8 cellular contexts compared by ENCODE assay signal in the genomic region with DNA sequence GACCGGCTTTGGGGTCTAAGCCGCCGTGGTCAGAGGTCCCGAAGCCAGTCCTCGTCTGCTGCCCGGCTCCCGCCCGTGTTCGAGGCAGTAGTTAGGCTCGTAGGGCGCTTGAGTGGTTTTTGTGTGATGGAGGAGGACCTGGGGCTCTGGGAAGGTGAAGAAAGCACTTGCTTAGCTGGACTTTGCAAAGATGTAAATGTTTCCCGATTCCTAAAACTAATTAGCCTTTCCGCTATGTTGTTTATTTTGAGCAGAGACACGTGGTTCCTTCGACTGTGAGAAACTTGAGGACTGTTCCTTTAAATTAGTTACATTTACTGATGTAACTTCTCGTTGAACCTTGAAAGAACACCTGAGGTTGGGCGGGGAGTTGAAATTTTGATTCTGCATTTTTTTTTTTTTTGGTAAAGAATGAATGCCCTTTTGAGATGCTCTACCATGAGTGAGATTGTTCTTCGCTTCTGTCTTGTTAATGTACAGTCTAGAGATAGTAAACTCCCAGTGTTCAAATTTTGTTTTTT. TPM values are rescaled to one million over a fixed set of nuclear protein-coding genes. Genes with fewer than 3 reads are reported as not detected.
DNase-seq lines count a peak whose midpoint lies in the region; TF ChIP-seq lines count a peak whose summit lies in the region.

No MANE protein-coding gene starts in this region.

- peak overlapping the region; percentile 87 to 93 for H3K4me3 Mint-ChIP-seq in H9
- H3K4me3 Mint-ChIP-seq in brain = peak overlapping the region; percentile 78 to 91 (median 82)

- H3K27me3 ChIP-seq in H9 (ENCODE audit: insufficient read depth, low read length) = no peaks in the 10 kb centered on the region
- H3K27me3 ChIP-seq in layer of hippocampus (ENCODE audit: control insufficient read depth, insufficient read depth, low read length) = no peaks in the 10 kb centered on the region
- no peaks in the 10 kb centered on the region for H3K27me3 ChIP-seq in testis

- WGBS in H9 (ENCODE audit: extremely low coverage, insufficient read length, low lambda C conversion rate) = no CpG with 5 or more reads among the region's 18 CpGs
- WGBS in testis, 2 donors = 0% methylated on average over 18 of the region's 18 CpGs

- no peak overlapping the region for H2BK12ac ChIP-seq in H9 (ENCODE audit: insufficient read length, low read depth, low read length)

- H3K23ac ChIP-seq in H9 (ENCODE audit: insufficient read length, low read depth, low read length) = no peak overlapping the region

- peaks cover 9% of the 10 kb centered on the region; the same call in 1 of the 2 replicates for H3K79me2 ChIP-seq in H9 (ENCODE audit: insufficient read depth, low read length)

- no peak overlapping the region for H2BK120ac ChIP-seq in H9 (ENCODE audit: low read depth, low read length, poor library complexity, severe bottlenecking)

- peak overlapping the region; percentile 5 for H2AFZ ChIP-seq in H9 (ENCODE audit: low read length)

- H3K27me3 Mint-ChIP-seq in H9 (ENCODE audit: low read depth) (peaks cover 2% of the 10 kb centered on the region; the same call in 1 of the 2 replicates), brain (peaks cover 8% of the 10 kb centered on the region)

- DNase-seq in DMS 273 (lab: John Stamatoyannopoulos, UW; ENCODE audit: unreplicated experiment) = peak; percentile 66
- DNase-seq in DMS 273 treated with DMSO at 0.1 percent for 48 hours (lab: John Stamatoyannopoulos, UW) = no peak
- DNase-seq in H9 = no peak
- peak; percentile 53 for DNase-seq in NCI-H2227 (lab: John Stamatoyannopoulos, UW; ENCODE audit: unreplicated experiment)
- DNase-seq in testis = no peak
- DNase-seq in NCI-H446 treated with DMSO at 0.1 percent for 48 hours (lab: John Stamatoyannopoulos, UW) = no peak

- no peak overlapping the region for H3K56ac ChIP-seq in H9 (ENCODE audit: insufficient read length, low read depth, low read length)

- no peak overlapping the region for H4K5ac ChIP-seq in H9 (ENCODE audit: insufficient read length, low read depth, low read length)

- H4K20me1 ChIP-seq in H9 (ENCODE audit: control insufficient read depth, insufficient read depth, insufficient read length) = no peaks in the 10 kb centered on the region

- H3K36me3 ChIP-seq in testis (ENCODE audit: low read depth, missing control alignments) = no peaks in the 10 kb centered on the region

- peak overlapping the region; percentile 28 for H3K18ac ChIP-seq in H9 (ENCODE audit: insufficient read length, low read depth, low read length)

- H3K36me3 Mint-ChIP-seq in H9 (ENCODE audit: insufficient read depth in 1 of 3, low read depth in 3 of 3) (peaks cover 12 to 22% (median 20%) of the 10 kb centered on the region in 3 experiments), brain (peaks cover 23% of the 10 kb centered on the region)

- TF ChIP-seq POLR2A in testis (IDR thresholded peaks at IDR 0.05) = no peak

- peaks cover 18 to 20% of the 10 kb centered on the region in 2 experiments for H3K9me3 Mint-ChIP-seq in H9
- peaks cover 10 to 29% (median 22%) of the 10 kb centered on the region in 5 experiments for H3K9me3 Mint-ChIP-seq in brain

- no peak overlapping the region for H2AK5ac ChIP-seq in H9 (ENCODE audit: insufficient read length, low read length)

- H3K9me3 ChIP-seq in H9 (ENCODE audit: control insufficient read depth, low read depth, low read length) (no peaks in the 10 kb centered on the region), testis (no peaks in the 10 kb centered on the region)

- H3K4me3 ChIP-seq in testis = peak overlapping the region; percentile 90 to 96

- H3K23me2 ChIP-seq in H9 (ENCODE audit: insufficient read length, low read depth, low read length, poor library complexity, severe bottlenecking) = peaks cover 4% of the 10 kb centered on the region

- peak overlapping the region; percentile 65 for H3K4me2 ChIP-seq in H9 (ENCODE audit: insufficient read depth, insufficient read length, low read length)

- H3K4me1 Mint-ChIP-seq in H9 (peaks cover 19 to 21% of the 10 kb centered on the region in 2 experiments), brain (peaks cover 52% of the 10 kb centered on the region)

- H3K79me1 ChIP-seq in H9 (ENCODE audit: insufficient read depth, low read depth, low read length, poor library complexity, severe bottlenecking) = no peaks in the 10 kb centered on the region

- H3T11ph ChIP-seq in H9 (ENCODE audit: low read length) = no peak overlapping the region

- peak overlapping the region; percentile 31 for H3K9ac ChIP-seq in H9 (ENCODE audit: extremely low read depth, insufficient read length, low read length)

- H4K8ac ChIP-seq in H9 (replicated peaks; ENCODE audit: insufficient read length, low read depth, low read length) = no peak overlapping the region

- intact Hi-C loops in testis (cut with DNase I; ENCODE audit: low total_unique reads) = loop anchor here (5.0 kb wide), 1 partner anchor 95 kb away; a partner anchor contains a TSS

- H3K14ac ChIP-seq in H9 (ENCODE audit: insufficient read depth, low read length) = peak overlapping the region; percentile 86

- H3K27ac Mint-ChIP-seq in H9 = peak overlapping the region in 2 of 3 experiments; percentile 95 to 96; a peak in 6 of 7 replicates
- H3K27ac Mint-ChIP-seq in brain = peak overlapping the region; percentile 85 to 98 (median 93)

- H2BK20ac ChIP-seq in H9 (ENCODE audit: low read depth, low read length, poor library complexity, severe bottlenecking) = no peak overlapping the region

- no peak overlapping the region for H3K4ac ChIP-seq in H9 (ENCODE audit: low read depth, low read length)

- peaks cover 4% of the 10 kb centered on the region; the same call in 1 of the 2 replicates for H3K4me1 ChIP-seq in H9 (ENCODE audit: insufficient read depth, low read length)
- H3K4me1 ChIP-seq in testis = peaks cover 15% of the 10 kb centered on the region

- no peak overlapping the region for H2BK15ac ChIP-seq in H9 (ENCODE audit: low read depth, low read length)

- no peak overlapping the region for H4K91ac ChIP-seq in H9 (ENCODE audit: insufficient read length, low read depth, low read length)

- H2BK5ac ChIP-seq in H9 (ENCODE audit: insufficient read length, low read length) = no peak overlapping the region

- no peak for TF ChIP-seq CTCF in H9 (conservative IDR thresholded peaks at IDR 0.05)
- TF ChIP-seq CTCF in brain (conservative IDR thresholded peaks at IDR 0.05) = no peak
- no peak for TF ChIP-seq CTCF in testis (IDR thresholded peaks at IDR 0.05)

- no peak overlapping the region for H3K27ac ChIP-seq in H9 (ENCODE audit: insufficient read length, low read depth, low read length)
- peak overlapping the region; percentile 98 for H3K27ac ChIP-seq in layer of hippocampus (ENCODE audit: low read depth, low read length)
- H3K27ac ChIP-seq in testis = peak overlapping the region; percentile 93 to 99

RNA-seq across cellular contexts. Expression of a gene that starts 33.9 kb away (rescaled TPM):
- total RNA-seq in H9 (2021) = 15.0 and 15.3 TPM in 2 replicates
- 8.7 TPM for polyA plus RNA-seq in brain (ENCODE audit: insufficient read depth, low read depth, low replicate concordance)
- total RNA-seq in testis = 10 to 100 TPM; 32.3 to 40.8 TPM
- polyA plus RNA-seq in testis (ENCODE audit: insufficient read depth, low read depth, low replicate concordance) = 25.2 TPM

Comparison
In these comparisons a context has a peak if more than half of its experiments do, and no peak if none do; other contexts are left out.
1. DNase-seq: peak in DMS 273 (single experiment) and NCI-H2227 (single experiment); none in DMS 273 treated with DMSO at 0.1 percent for 48 hours (single experiment), H9 (single experiment), testis (single experiment) and NCI-H446 treated with DMSO at 0.1 percent for 48 hours (single experiment).